In the genomic region with DNA sequence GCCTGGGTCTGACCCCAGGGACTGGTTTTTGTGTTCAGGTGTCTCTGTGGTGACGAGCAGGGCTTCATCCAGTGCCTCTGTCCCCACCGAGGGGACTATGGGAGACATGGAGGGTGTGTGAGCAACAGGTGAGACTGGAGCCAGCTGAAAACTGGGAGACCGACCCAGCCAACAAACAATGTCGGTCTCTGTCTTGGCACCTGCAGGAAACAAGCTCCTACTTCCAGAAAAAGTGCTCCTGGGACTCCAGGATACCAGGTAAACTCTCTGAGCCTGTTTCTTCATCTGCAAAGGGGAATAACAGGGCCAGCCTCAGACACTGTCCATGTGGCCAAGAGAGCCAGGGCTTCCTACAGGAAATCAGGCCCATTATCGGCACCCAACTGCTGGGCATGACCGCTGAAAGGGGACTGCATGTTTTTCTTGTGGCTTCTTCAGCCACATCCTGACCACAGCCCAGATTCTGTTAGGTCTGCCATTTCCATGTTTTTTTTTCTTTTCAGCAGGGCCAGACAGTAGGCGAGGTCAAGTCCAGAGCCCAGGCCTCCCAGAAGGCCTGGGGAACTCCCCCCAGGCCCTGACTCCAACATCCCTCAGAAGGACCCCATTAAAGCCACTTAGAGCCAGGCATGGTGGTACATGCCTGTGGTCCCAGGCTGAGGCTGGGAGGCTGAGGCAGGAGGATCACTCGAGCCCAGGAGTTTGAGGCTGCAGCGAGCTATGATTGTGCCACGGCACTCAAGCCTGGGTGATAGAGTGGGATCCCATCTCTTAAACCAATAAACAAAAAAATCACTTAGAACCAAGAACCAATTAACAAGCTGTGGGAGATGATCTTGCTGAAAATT, we compare ENCODE assay signal across 8 cellular contexts. TPM values are rescaled to one million over a fixed set of nuclear protein-coding genes. Genes with fewer than 3 reads are reported as not detected.
DNase-seq lines count a peak whose midpoint lies in the region; ATAC-seq, FAIRE-seq and TF ChIP-seq lines count a peak whose summit lies in the region.

No MANE protein-coding gene starts in this region.

- CTCF ChIA-PET in RWPE1 (lab: Yijun Ruan, JAX): interaction anchor here (0.6 to 0.7 kb wide), 2 partner anchors 90 to 107 kb away, joined by 3 to 4 read pairs; no protein-coding TSS in a partner anchor
- CTCF ChIA-PET in H1 (lab: Charles Lee; ENCODE audit: partially characterized antibody): interaction anchor here (0.8 to 1.6 kb wide), 6 partner anchors 9 to 60 kb away, joined by 3 to 8 read pairs (median 4); a partner anchor contains a TSS

- H2AK5ac ChIP-seq in H1 (ENCODE audit: low read depth, low read length): 0 out of 2 replicates have a peak overlapping the region, but pooled peaks have one; percentile 39

- H3K9ac ChIP-seq in H1 (replicated peaks in 1 of 4; ENCODE audit: extremely low read depth in 1 of 4, low read depth in 3 of 4, low read length in 3 of 4): no peak overlapping the region

- 0 out of 2 replicates have a peak overlapping the region, but pooled peaks have one; percentile 73 for H2BK5ac ChIP-seq in H1 (ENCODE audit: low read depth, low read length)

- H3K36me3 ChIP-seq in DOHH2 (ENCODE audit: control insufficient read depth, low read length) (peaks cover 47% of the 10 kb centered on the region), H7 (replicated peaks; ENCODE audit: control insufficient read depth, insufficient read depth, low read length) (peaks cover 3% of the 10 kb centered on the region; the same call in 1 of the 2 replicates), H1 (ENCODE audit: control insufficient read depth in 2 of 4, insufficient read depth in 4 of 4, low read length in 3 of 4) (peaks cover 0 to 7% (median 1%) of the 10 kb centered on the region in 4 experiments; a peak in 3 of 8 replicates)

- peak overlapping the region; percentile 91 for H3K4me2 ChIP-seq in DOHH2 (ENCODE audit: low read length)
- peak overlapping the region in 1 of 2 experiments; percentile 79; a peak in 2 of 4 replicates for H3K4me2 ChIP-seq in H1 (ENCODE audit: insufficient read depth in 1 of 2, low read depth in 2 of 2, low read length in 2 of 2)

- no peak for TF ChIP-seq RAD21 in H1 (IDR thresholded peaks at IDR 0.05 in 1 of 2, conservative IDR thresholded peaks at IDR 0.05 in 1 of 2; ENCODE audit: low read depth in 2 of 2, low read length in 2 of 2)

- no peaks in the 10 kb centered on the region for H3K9me2 ChIP-seq in DOHH2 (replicated peaks; ENCODE audit: control insufficient read depth, low read length)

- 88% methylated on average over 10 of the region's 10 CpGs; no CpG with 5 or more reads in 1 of the 2 experiments for WGBS in H1 (ENCODE audit: extremely low coverage in 1 of 2, insufficient coverage in 1 of 2, insufficient read length in 1 of 2, insufficient replicate concordance in 2 of 2, low coverage in 1 of 2, low lambda C conversion rate in 2 of 2, missing lambda C conversion rate in 1 of 2), 2 experiments

- H3K9me3 Mint-ChIP-seq in progenitor cell of endocrine pancreas (ENCODE audit: low read depth): no peaks in the 10 kb centered on the region

- H2BK15ac ChIP-seq in H1 (ENCODE audit: low read length): 0 out of 2 replicates have a peak overlapping the region, but pooled peaks have one; percentile 18

- peak overlapping the region; percentile 9 for H4K5ac ChIP-seq in H1 (ENCODE audit: insufficient read length, low read depth, low read length)

- H3K23ac ChIP-seq in H1 (ENCODE audit: insufficient read length): no peak overlapping the region

- no peak overlapping the region for H2AFZ ChIP-seq in H1 (ENCODE audit: low read length)

- H3K27me3 ChIP-seq in DOHH2 (ENCODE audit: control insufficient read depth, low read length): no peaks in the 10 kb centered on the region
- H3K27me3 ChIP-seq in H7 (ENCODE audit: control insufficient read depth, insufficient read depth, low read length): no peaks in the 10 kb centered on the region
- H3K27me3 ChIP-seq in H1 (replicated peaks in 1 of 4; ENCODE audit: control insufficient read depth in 3 of 4, extremely low read depth in 1 of 4, insufficient read depth in 3 of 4, low read length in 3 of 4): no peaks in the 10 kb centered on the region

- H3K79me1 ChIP-seq in H1 (ENCODE audit: low read depth, low read length): no peaks in the 10 kb centered on the region; the same call in 1 of the 2 replicates

- peaks cover 19% of the 10 kb centered on the region for H3F3A ChIP-seq in DOHH2 (ENCODE audit: control insufficient read depth, insufficient read depth)

- POLR2A ChIA-PET in RWPE1 (lab: Yijun Ruan, JAX; ENCODE audit: low non-redundant PET) (interaction anchor here (0.7 kb wide), 1 partner anchor 14 kb away, joined by 3 read pairs; a partner anchor contains a TSS), H1 (lab: Charles Lee; ENCODE audit: partially characterized antibody) (interaction anchor here (0.7 to 4.9 kb wide), 10 partner anchors 9 to 439 kb away, joined by 3 to 44 read pairs (median 3); a partner anchor contains a TSS)

- DNase-seq in H7: peak; percentile 74
- no peak for DNase-seq in RWPE1 (ENCODE audit: low spot score)
- DNase-seq in H1 (ENCODE audit: low read depth in 1 of 2, low spot score in 2 of 2): no peak
- DNase-seq in progenitor cell of endocrine pancreas (ENCODE audit: low spot score, unreplicated experiment): no peak
- no peak for DNase-seq in cortex of kidney (lab: John Stamatoyannopoulos, UW)
- DNase-seq in NCI-H1930 (lab: John Stamatoyannopoulos, UW): no peak

- H3K56ac ChIP-seq in H1 (replicated peaks; ENCODE audit: insufficient read length, low read depth, low read length): no peak overlapping the region

- TF ChIP-seq EP300 in H1 (IDR thresholded peaks at IDR 0.05; ENCODE audit: borderline replicate concordance in 1 of 2, low read depth in 2 of 2, low read length in 2 of 2): no peak

- H3K27me3 Mint-ChIP-seq in progenitor cell of endocrine pancreas: peaks cover 3% of the 10 kb centered on the region

- no peak overlapping the region; the same call in 1 of the 2 replicates for H4K8ac ChIP-seq in H1 (ENCODE audit: extremely low read depth, insufficient read depth, low read length)

- FAIRE-seq in H1 (lab: Jason Lieb, UNC): no peak

- peak overlapping the region; percentile 60 for H3K27ac Mint-ChIP-seq in progenitor cell of endocrine pancreas

- H2BK20ac ChIP-seq in H1 (ENCODE audit: low read length): no peak overlapping the region

- H3K4me3 Mint-ChIP-seq in progenitor cell of endocrine pancreas (ENCODE audit: low read depth): no peak overlapping the region

- H2BK120ac ChIP-seq in H1 (replicated peaks; ENCODE audit: low read depth, low read length): no peak overlapping the region

- H3K27ac ChIP-seq in DOHH2 (ENCODE audit: low read depth, low read length): peak overlapping the region; percentile 94
- peak overlapping the region; percentile 24 for H3K27ac ChIP-seq in RWPE1
- peak overlapping the region; percentile 29; the same call in 1 of the 2 replicates for H3K27ac ChIP-seq in H1 (ENCODE audit: low read depth, low read length)

- H4K91ac ChIP-seq in H1 (replicated peaks; ENCODE audit: insufficient read length, low read length): peak overlapping the region; percentile 51

- H3K4me1 Mint-ChIP-seq in progenitor cell of endocrine pancreas (ENCODE audit: low read depth): peaks cover 9% of the 10 kb centered on the region

- H3K14ac ChIP-seq in H1 (ENCODE audit: insufficient read length): no peak overlapping the region

- no peak for TF ChIP-seq POLR2A in H1 (IDR thresholded peaks at IDR 0.05; ENCODE audit: control extremely low read depth in 1 of 2, low read depth in 2 of 2, low read length in 2 of 2)

- no peaks in the 10 kb centered on the region for H3K36me3 Mint-ChIP-seq in progenitor cell of endocrine pancreas (ENCODE audit: insufficient read depth)

- H3K4me3 ChIP-seq in DOHH2 (ENCODE audit: low read length) (peak overlapping the region; percentile 89), H7 (ENCODE audit: insufficient read depth, low read depth, low read length) (peak overlapping the region; percentile 8; the same call in 1 of the 2 replicates), H1 (ENCODE audit: extremely low read depth in 1 of 4, insufficient read depth in 2 of 4, low read depth in 3 of 4, low read length in 4 of 4) (peak overlapping the region in 2 of 4 experiments; percentile 14 to 75; a peak in 1 of 8 replicates)

- peaks cover 48% of the 10 kb centered on the region for H3K4me1 ChIP-seq in DOHH2 (ENCODE audit: control insufficient read depth, low read length)
- peaks cover 4 to 23% (median 13%) of the 10 kb centered on the region in 4 experiments for H3K4me1 ChIP-seq in H1 (replicated peaks in 1 of 4; ENCODE audit: control insufficient read depth in 3 of 4, insufficient read depth in 4 of 4, low read length in 3 of 4)

- ATAC-seq in GM21447 (IDR thresholded peaks at IDR 0.05; ENCODE audit: unreplicated experiment): no peak

- H3K18ac ChIP-seq in H1 (ENCODE audit: extremely low read depth, low read length): peak overlapping the region; percentile 81

- H3K9me3 ChIP-seq in DOHH2 (ENCODE audit: control insufficient read depth, insufficient read depth, low read length): no peaks in the 10 kb centered on the region
- no peaks in the 10 kb centered on the region for H3K9me3 ChIP-seq in H1 (ENCODE audit: insufficient read depth in 2 of 2, low read depth in 1 of 2, low read length in 1 of 2)

- H2BK12ac ChIP-seq in H1 (ENCODE audit: low read depth, low read length): peak overlapping the region; percentile 91

- no peak for TF ChIP-seq CTCF in DOHH2 (IDR thresholded peaks at IDR 0.05; ENCODE audit: low read depth, low read length, poor library complexity, severe bottlenecking)
- TF ChIP-seq CTCF in RWPE1 (conservative IDR thresholded peaks at IDR 0.05; ENCODE audit: low read depth): no peak
- no peak; a peak in 1 of 4 replicates for TF ChIP-seq CTCF in H1 (IDR thresholded peaks at IDR 0.05; ENCODE audit: control extremely low read depth in 1 of 3, insufficient read depth in 1 of 3, low read depth in 1 of 3, low read length in 3 of 3)
- TF ChIP-seq CTCF in progenitor cell of endocrine pancreas (IDR thresholded peaks at IDR 0.05; ENCODE audit: unreplicated experiment): no peak

- peaks cover 10% of the 10 kb centered on the region; the same call in 1 of the 2 replicates for H3K23me2 ChIP-seq in H1 (ENCODE audit: low read depth, low read length)

- peaks cover 88% of the 10 kb centered on the region for H3K79me2 ChIP-seq in DOHH2 (ENCODE audit: control insufficient read depth, low read length)
- peaks cover 0 to 4% of the 10 kb centered on the region in 2 experiments; a peak in 1 of 4 replicates for H3K79me2 ChIP-seq in H1 (ENCODE audit: control insufficient read depth in 1 of 2, insufficient read depth in 2 of 2, low read length in 2 of 2)

- H4K20me1 ChIP-seq in DOHH2 (ENCODE audit: control insufficient read depth, insufficient read depth, low read depth, low read length) (peaks cover 8% of the 10 kb centered on the region), H1 (replicated peaks in 1 of 2; ENCODE audit: control insufficient read depth in 1 of 2, insufficient read depth in 2 of 2, low read length in 2 of 2) (no peaks in the 10 kb centered on the region)

- H3K4ac ChIP-seq in H1 (replicated peaks; ENCODE audit: insufficient read length, low read depth, low read length): peak overlapping the region; percentile 25

RNA-seq across cellular contexts. Expression of a gene that starts 0.8 kb away (rescaled TPM):
- total RNA-seq in H7 (2014; rRNA removed; shearing (Covaris generic)): 203 and 204 TPM in 2 replicates
- 16.8 and 18.1 TPM in 2 replicates for total RNA-seq in H1 (2021; fragmentation: NEBNext Ultra II Directional; extraction: Animal tissue kit (Norgen Biotek cat#: 25700))
- 72.8 and 117 TPM in 2 replicates for polyA plus RNA-seq in H1 (2011; rRNA removed)
- 114 TPM for polyA plus RNA-seq in H1 (2011; cell fraction: cytosol; rRNA removed)
- polyA plus RNA-seq in H1 (2011; cell fraction: nucleus; rRNA removed): 72.3 TPM
- polyA plus RNA-seq in H1 (2012, experiment 1 of 2): 50.2 to 77.7 TPM (median 65.9 TPM) in 4 replicates
- polyA plus RNA-seq in H1 (2012, experiment 2 of 2): 123 TPM
- polyA plus RNA-seq in H1 (2013, experiment 1 of 2): 23.1 TPM
- polyA plus RNA-seq in H1 (2013, experiment 2 of 2): 28.3 TPM
- polyA minus RNA-seq in H1 (2011; rRNA and poly(A)+ RNA removed): 29.3 and 39.6 TPM in 2 replicates
- polyA minus RNA-seq in H1 (2011; cell fraction: cytosol; rRNA and poly(A)+ RNA removed): 22.9 TPM
- 25.5 TPM for polyA minus RNA-seq in H1 (2011; cell fraction: nucleus; rRNA and poly(A)+ RNA removed)
- 0.60 and 0.67 TPM in 2 replicates for total RNA-seq in progenitor cell of endocrine pancreas

RNA-seq across cellular contexts. Expression of a gene that starts 12.3 kb away (rescaled TPM):
- total RNA-seq in H7 (2014; rRNA removed; shearing (Covaris generic)): 0.42 and 1.5 TPM in 2 replicates
- total RNA-seq in H1 (2021; fragmentation: NEBNext Ultra II Directional; extraction: Animal tissue kit (Norgen Biotek cat#: 25700)): not detected in 2 replicates
- 0.33 and 0.74 TPM in 2 replicates for polyA plus RNA-seq in H1 (2011; rRNA removed)
- polyA plus RNA-seq in H1 (2011; cell fraction: cytosol; rRNA removed): 0.54 TPM
- polyA plus RNA-seq in H1 (2011; cell fraction: nucleus; rRNA removed): 1.4 TPM
- polyA plus RNA-seq in H1 (2012, experiment 1 of 2): 0.20 to 0.72 TPM (median 0.42 TPM) in 3 of 4 replicates, not detected in the other
- polyA plus RNA-seq in H1 (2012, experiment 2 of 2): not detected
- 0.18 TPM for polyA plus RNA-seq in H1 (2013, experiment 1 of 2)
- 0.17 TPM for polyA plus RNA-seq in H1 (2013, experiment 2 of 2)
- 0.22 and 0.54 TPM in 2 replicates for polyA minus RNA-seq in H1 (2011; rRNA and poly(A)+ RNA removed)
- not detected for polyA minus RNA-seq in H1 (2011; cell fraction: cytosol; rRNA and poly(A)+ RNA removed)
- 1.4 TPM for polyA minus RNA-seq in H1 (2011; cell fraction: nucleus; rRNA and poly(A)+ RNA removed)
- not detected in 2 replicates for total RNA-seq in progenitor cell of endocrine pancreas

RNA-seq across cellular contexts. Expression of a gene that starts 13.6 kb away (rescaled TPM):
- 75.1 and 91.4 TPM in 2 replicates for total RNA-seq in H7 (2014; rRNA removed; shearing (Covaris generic))
- total RNA-seq in H1 (2021; fragmentation: NEBNext Ultra II Directional; extraction: Animal tissue kit (Norgen Biotek cat#: 25700)): 36.8 and 37.9 TPM in 2 replicates
- polyA plus RNA-seq in H1 (2011; rRNA removed): 76.6 and 97.7 TPM in 2 replicates
- polyA plus RNA-seq in H1 (2011; cell fraction: cytosol; rRNA removed): 57.3 TPM
- 68.4 TPM for polyA plus RNA-seq in H1 (2011; cell fraction: nucleus; rRNA removed)
- polyA plus RNA-seq in H1 (2012, experiment 1 of 2): 22.6 to 49.8 TPM (median 44.7 TPM) in 4 replicates
- polyA plus RNA-seq in H1 (2012, experiment 2 of 2): 58.2 TPM
- polyA plus RNA-seq in H1 (2013, experiment 1 of 2): 32.8 TPM
- 35.2 TPM for polyA plus RNA-seq in H1 (2013, experiment 2 of 2)
- 13.8 and 15.3 TPM in 2 replicates for polyA minus RNA-seq in H1 (2011; rRNA and poly(A)+ RNA removed)
- 16.6 TPM for polyA minus RNA-seq in H1 (2011; cell fraction: cytosol; rRNA and poly(A)+ RNA removed)
- polyA minus RNA-seq in H1 (2011; cell fraction: nucleus; rRNA and poly(A)+ RNA removed): 21.0 TPM
- total RNA-seq in progenitor cell of endocrine pancreas: 50.7 and 56.6 TPM in 2 replicates

RNA-seq across cellular contexts. Expression of a gene that starts 29.1 kb away (rescaled TPM):
- total RNA-seq in H7 (2014; rRNA removed; shearing (Covaris generic)): not detected in 2 replicates
- total RNA-seq in H1 (2021; fragmentation: NEBNext Ultra II Directional; extraction: Animal tissue kit (Norgen Biotek cat#: 25700)): 0.27 TPM in 1 of 2 replicates, not detected in the other
- 0.32 and 0.35 TPM in 2 replicates for polyA plus RNA-seq in H1 (2011; rRNA removed)
- polyA plus RNA-seq in H1 (2011; cell fraction: cytosol; rRNA removed): 0.10 TPM
- 0.53 TPM for polyA plus RNA-seq in H1 (2011; cell fraction: nucleus; rRNA removed)
- polyA plus RNA-seq in H1 (2012, experiment 1 of 2): 0.12 to 1.2 TPM (median 0.67 TPM) in 4 replicates
- polyA plus RNA-seq in H1 (2012, experiment 2 of 2): 0.41 TPM
- polyA plus RNA-seq in H1 (2013, experiment 1 of 2): 0.08 TPM
- polyA plus RNA-seq in H1 (2013, experiment 2 of 2): 0.06 TPM
- polyA minus RNA-seq in H1 (2011; rRNA and poly(A)+ RNA removed): not detected in 2 replicates
- not detected for polyA minus RNA-seq in H1 (2011; cell fraction: cytosol; rRNA and poly(A)+ RNA removed)
- polyA minus RNA-seq in H1 (2011; cell fraction: nucleus; rRNA and poly(A)+ RNA removed): not detected
- total RNA-seq in progenitor cell of endocrine pancreas: 0.12 and 0.42 TPM in 2 replicates

RNA-seq across cellular contexts. Expression of a gene that starts 42.2 kb away (rescaled TPM):
- not detected in 2 replicates for total RNA-seq in H7 (2014; rRNA removed; shearing (Covaris generic))
- total RNA-seq in H1 (2021; fragmentation: NEBNext Ultra II Directional; extraction: Animal tissue kit (Norgen Biotek cat#: 25700)): 1.4 and 1.6 TPM in 2 replicates
- 2.0 and 2.9 TPM in 2 replicates for polyA plus RNA-seq in H1 (2011; rRNA removed)
- 1.7 TPM for polyA plus RNA-seq in H1 (2011; cell fraction: cytosol; rRNA removed)
- 1.9 TPM for polyA plus RNA-seq in H1 (2011; cell fraction: nucleus; rRNA removed)
- polyA plus RNA-seq in H1 (2012, experiment 1 of 2): 2.0 to 3.1 TPM (median 2.4 TPM) in 4 replicates
- 3.4 TPM for polyA plus RNA-seq in H1 (2012, experiment 2 of 2)
- 2.8 TPM for polyA plus RNA-seq in H1 (2013, experiment 1 of 2)
- polyA plus RNA-seq in H1 (2013, experiment 2 of 2): 2.6 TPM
- 0.50 and 0.63 TPM in 2 replicates for polyA minus RNA-seq in H1 (2011; rRNA and poly(A)+ RNA removed)
- polyA minus RNA-seq in H1 (2011; cell fraction: cytosol; rRNA and poly(A)+ RNA removed): 0.88 TPM
- not detected for polyA minus RNA-seq in H1 (2011; cell fraction: nucleus; rRNA and poly(A)+ RNA removed)
- total RNA-seq in progenitor cell of endocrine pancreas: 3.6 and 4.5 TPM in 2 replicates

Comparison
In these comparisons a context has a peak if more than half of its experiments do, and no peak if none do; other contexts are left out.
1. H3K27ac ChIP-seq: peak in every context shown above with its lines; median percentile 94 in DOHH2; 29 in H1; 24 in RWPE1.
2. RNA of a gene that starts 0.8 kb away (total RNA-seq): 203 to 204 TPM in H7 and 16.8 to 18.1 TPM in H1; 0.60 to 0.67 TPM in progenitor cell of endocrine pancreas; every median in the first group is over 10 times any median in the second.